Comparison of ENCODE assay signal across 2 cellular contexts in the genomic region with DNA sequence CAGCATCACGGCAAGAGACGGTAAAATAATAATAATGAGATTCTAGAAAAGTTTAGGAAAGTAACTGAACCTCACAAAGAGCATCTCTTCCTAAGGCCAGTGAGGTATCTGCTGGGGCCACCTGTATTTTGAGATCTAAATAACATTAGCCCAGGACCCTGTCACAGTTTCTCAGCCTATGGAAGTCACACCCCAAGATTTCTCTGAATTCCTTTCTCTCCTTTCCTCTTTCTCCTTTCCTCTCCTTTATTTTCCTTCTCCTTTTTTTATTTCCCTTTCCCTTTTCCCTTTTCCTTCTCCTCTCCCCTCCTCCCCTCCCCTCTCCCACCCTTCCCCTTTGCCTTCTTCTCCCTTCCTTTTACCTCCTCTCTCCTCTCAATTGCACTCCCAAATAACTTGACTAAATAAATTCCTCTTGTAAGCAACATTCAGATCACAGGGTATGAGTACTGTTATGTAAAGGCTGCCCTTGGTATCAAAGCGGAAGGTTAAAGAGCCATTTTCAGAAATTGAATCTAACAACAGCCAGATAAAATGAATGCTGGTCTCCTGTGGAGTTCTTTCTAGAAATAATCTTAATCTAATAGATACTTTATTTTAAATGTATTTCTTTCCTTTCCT.
TF ChIP-seq lines count a peak whose summit lies in the region.

No MANE protein-coding gene starts in this region.

TF ChIP-seq in HepG2, 621 proteins besides CTCF, POLR2A, EP300 and RAD21:
- TF ChIP-seq, protein P1, sequence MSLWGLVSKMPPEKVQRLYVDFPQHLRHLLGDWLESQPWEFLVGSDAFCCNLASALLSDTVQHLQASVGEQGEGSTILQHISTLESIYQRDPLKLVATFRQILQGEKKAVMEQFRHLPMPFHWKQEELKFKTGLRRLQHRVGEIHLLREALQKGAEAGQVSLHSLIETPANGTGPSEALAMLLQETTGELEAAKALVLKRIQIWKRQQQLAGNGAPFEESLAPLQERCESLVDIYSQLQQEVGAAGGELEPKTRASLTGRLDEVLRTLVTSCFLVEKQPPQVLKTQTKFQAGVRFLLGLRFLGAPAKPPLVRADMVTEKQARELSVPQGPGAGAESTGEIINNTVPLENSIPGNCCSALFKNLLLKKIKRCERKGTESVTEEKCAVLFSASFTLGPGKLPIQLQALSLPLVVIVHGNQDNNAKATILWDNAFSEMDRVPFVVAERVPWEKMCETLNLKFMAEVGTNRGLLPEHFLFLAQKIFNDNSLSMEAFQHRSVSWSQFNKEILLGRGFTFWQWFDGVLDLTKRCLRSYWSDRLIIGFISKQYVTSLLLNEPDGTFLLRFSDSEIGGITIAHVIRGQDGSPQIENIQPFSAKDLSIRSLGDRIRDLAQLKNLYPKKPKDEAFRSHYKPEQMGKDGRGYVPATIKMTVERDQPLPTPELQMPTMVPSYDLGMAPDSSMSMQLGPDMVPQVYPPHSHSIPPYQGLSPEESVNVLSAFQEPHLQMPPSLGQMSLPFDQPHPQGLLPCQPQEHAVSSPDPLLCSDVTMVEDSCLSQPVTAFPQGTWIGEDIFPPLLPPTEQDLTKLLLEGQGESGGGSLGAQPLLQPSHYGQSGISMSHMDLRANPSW (CRISPR knock-in tag; IDR thresholded peaks at IDR 0.05; ENCODE audit: borderline replicate concordance) = no peak
- TF ChIP-seq HNRNPK (IDR thresholded peaks at IDR 0.05; ENCODE audit: low read depth, low read length, poor library complexity, severe bottlenecking) = peak; percentile 97

TF ChIP-seq in K562, 482 proteins besides CTCF, POLR2A, EP300 and RAD21 (continued from another document):
- TF ChIP-seq PCBP2 (IDR thresholded peaks at IDR 0.05; ENCODE audit: low read depth, low read length, poor library complexity, severe bottlenecking) = peak; percentile 71
TF ChIP-seq in K562: peak in this region for 2.
